ENCODE assay signal across 1 cellular context in genomic region chr3:181230258-181230657, GRCh38.
TF ChIP-seq lines count a peak whose summit lies in the region.

No MANE protein-coding gene starts in this region.

TF ChIP-seq in GM23338, 12 proteins besides CTCF, POLR2A, EP300 and RAD21:
- TF ChIP-seq ZNF462 (CRISPR knock-in tag; IDR thresholded peaks at IDR 0.05): no peak
- no peak for TF ChIP-seq POLR2AphosphoS5 (IDR thresholded peaks at IDR 0.05; ENCODE audit: low read depth)
- TF ChIP-seq CREB1 (CRISPR knock-in tag; IDR thresholded peaks at IDR 0.05; ENCODE audit: low read depth): no peak
- no peak for TF ChIP-seq EZH2phosphoT487 (IDR thresholded peaks at IDR 0.05; ENCODE audit: unreplicated experiment)
- no peak for TF ChIP-seq ETS1 (IDR thresholded peaks at IDR 0.05)
- no peak for TF ChIP-seq EZH2 (IDR thresholded peaks at IDR 0.05; ENCODE audit: low read depth, unreplicated experiment)
- no peak for TF ChIP-seq ZNF331 (CRISPR knock-in tag; IDR thresholded peaks at IDR 0.05; ENCODE audit: low read depth)
- no peak for TF ChIP-seq JUNB (IDR thresholded peaks at IDR 0.05; ENCODE audit: unreplicated experiment)
- TF ChIP-seq ZNF114 (CRISPR knock-in tag; IDR thresholded peaks at IDR 0.05): no peak
- TF ChIP-seq REST (IDR thresholded peaks at IDR 0.05; ENCODE audit: unreplicated experiment): no peak
- no peak for TF ChIP-seq NANOG (IDR thresholded peaks at IDR 0.05; ENCODE audit: borderline replicate concordance)
- no peak for TF ChIP-seq STAT1 (IDR thresholded peaks at IDR 0.05; ENCODE audit: unreplicated experiment)
